ENCODE assay signal across 8 cellular contexts in the genomic region with DNA sequence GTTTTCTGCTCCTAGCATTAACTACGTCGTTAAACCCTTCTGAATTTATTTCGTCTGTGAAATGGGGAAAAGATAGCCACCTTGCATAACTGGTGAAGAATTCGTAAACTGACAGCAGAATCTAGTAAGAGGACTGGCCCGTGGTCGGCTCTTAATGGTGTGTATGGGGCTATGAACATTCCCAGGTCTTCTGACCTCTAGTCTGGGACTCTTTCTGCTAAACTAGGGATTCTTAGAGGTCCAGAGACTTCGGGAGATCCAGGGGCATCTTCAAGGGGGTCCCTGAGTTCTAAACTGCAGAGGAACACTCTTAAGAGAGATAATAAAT.
DNase-seq lines count a peak whose midpoint lies in the region; ATAC-seq, FAIRE-seq and TF ChIP-seq lines count a peak whose summit lies in the region.

No MANE protein-coding gene starts in this region.

- TF ChIP-seq EP300 in GM12878 (IDR thresholded peaks at IDR 0.05; ENCODE audit: borderline replicate concordance in 1 of 2, control insufficient read depth in 1 of 2, low read depth in 2 of 2, low read length in 2 of 2): no peak
- TF ChIP-seq EP300 in tibial nerve (IDR thresholded peaks at IDR 0.05): no peak

- FAIRE-seq in GM12878 (lab: Jason Lieb, UNC): no peak

- WGBS in GM12878 (ENCODE audit: insufficient coverage, insufficient replicate concordance, low lambda C conversion rate, missing lambda C conversion rate): 26% methylated on average over 7 of the region's 7 CpGs
- 1 to 11% methylated on average over 7 of the region's 7 CpGs for WGBS in tibial nerve, 2 donors

- CTCF ChIA-PET in activated CD8-positive, alpha-beta memory T cell treated with anti-CD3 and anti-CD28 coated beads, Interleukin-2, amount 10 ng/mL, durations not matched to agents 7 days and 5 days (lab: Charles Lee): interaction anchor here (1.2 kb wide), 1 partner anchor 48 kb away, joined by 3 read pairs; no protein-coding TSS in a partner anchor
- CTCF ChIA-PET in GM12878 (lab: Yijun Ruan, JAX): interaction anchor here (1.1 kb wide), 1 partner anchor 234 kb away, joined by 3 read pairs; no protein-coding TSS in a partner anchor

- peak overlapping the region; percentile 81 for H3K4me3 Mint-ChIP-seq in activated CD8-positive, alpha-beta memory T cell treated with anti-CD3 and anti-CD28 coated beads, Interleukin-2, amount 10 ng/mL, durations not matched to agents 7 days and 5 days

- no peaks in the 10 kb centered on the region for H3K36me3 Mint-ChIP-seq in activated CD8-positive, alpha-beta memory T cell treated with anti-CD3 and anti-CD28 coated beads, Interleukin-2, amount 10 ng/mL, durations not matched to agents 7 days and 5 days

- H3K27me3 ChIP-seq in GM12878 (replicated peaks in 1 of 2; ENCODE audit: control insufficient read depth in 2 of 2, insufficient read depth in 2 of 2, low read length in 1 of 2): peaks cover 0 to 6% of the 10 kb centered on the region in 2 experiments; a peak in 2 of 4 replicates
- no peaks in the 10 kb centered on the region for H3K27me3 ChIP-seq in left lung
- no peaks in the 10 kb centered on the region for H3K27me3 ChIP-seq in tibial nerve

- TF ChIP-seq CTCF in GM12878 (IDR thresholded peaks at IDR 0.05 in 2 of 3, conservative IDR thresholded peaks at IDR 0.05 in 1 of 3; ENCODE audit: control insufficient read depth in 2 of 3, extremely low read depth in 1 of 3, insufficient read depth in 1 of 3, low read depth in 3 of 3, low read length in 3 of 3) (no peak), left lung (IDR thresholded peaks at IDR 0.05) (no peak), tibial nerve (IDR thresholded peaks at IDR 0.05) (no peak)

- no peak overlapping the region for H3K27ac ChIP-seq in GM12878 (ENCODE audit: control insufficient read depth, insufficient read depth)
- peak overlapping the region; percentile 58 to 95 for H3K27ac ChIP-seq in left lung
- H3K27ac ChIP-seq in tibial nerve: peak overlapping the region; percentile 67 to 93 (median 84)

- H3K4me2 ChIP-seq in GM12878 (ENCODE audit: control insufficient read depth, insufficient read depth): peak overlapping the region; percentile 93

- H3K27me3 Mint-ChIP-seq in activated CD8-positive, alpha-beta memory T cell treated with anti-CD3 and anti-CD28 coated beads, Interleukin-2, amount 10 ng/mL, durations not matched to agents 7 days and 5 days: peaks cover 26% of the 10 kb centered on the region

- H3K79me2 ChIP-seq in GM12878 (ENCODE audit: control insufficient read depth, insufficient read depth, low read length): no peaks in the 10 kb centered on the region

- H3K4me1 ChIP-seq in GM12878 (ENCODE audit: control insufficient read depth, insufficient read depth, low read length) (peaks cover 5% of the 10 kb centered on the region), left lung (peaks cover 0 to 15% of the 10 kb centered on the region in 2 donors), tibial nerve (peaks cover 0 to 13% (median 0%) of the 10 kb centered on the region in 4 donors)

- no peaks in the 10 kb centered on the region for H4K20me1 ChIP-seq in GM12878 (ENCODE audit: control insufficient read depth, insufficient read depth)

- intact Hi-C loops in GM12878 (cut with micrococcal nuclease; ENCODE audit: unreplicated experiment) (no loop called here), left lung (cut with DNase I) (no loop called here)

- peak overlapping the region; percentile 31; the same call in 1 of the 2 replicates for H3K9ac ChIP-seq in GM12878 (ENCODE audit: control insufficient read depth, insufficient read depth, low read length)

- no peak for DNase-seq in activated CD8-positive, alpha-beta memory T cell treated with anti-CD3 and anti-CD28 coated beads, Interleukin-2, amount 10 ng/mL, durations not matched to agents 7 days and 5 days
- no peak for DNase-seq in activated CD8-positive, alpha-beta memory T cell treated with anti-CD3 and anti-CD28 coated beads, Interleukin-2, amount 50 U/mL, for 48 hours
- DNase-seq in GM12878 (ENCODE audit: low read depth, low spot score) (no peak), left lung (no peak), tibial nerve (ENCODE audit: low spot score in 2 of 2) (peak in 1 of 2 donors; percentile 17)
- DNase-seq in stimulated activated CD4-positive, alpha-beta T cell treated with anti-CD3 and anti-CD28 coated beads, Interleukin-4, amount 100 ng/mL, for 1 hour: no peak

- POLR2A ChIA-PET in GM12878 (lab: Charles Lee): no interaction called here

- no peaks in the 10 kb centered on the region for H3K9me3 Mint-ChIP-seq in activated CD8-positive, alpha-beta memory T cell treated with anti-CD3 and anti-CD28 coated beads, Interleukin-2, amount 10 ng/mL, durations not matched to agents 7 days and 5 days (ENCODE audit: low read depth)

- H3K4me3 ChIP-seq in GM12878 (peak overlapping the region; percentile 52), left lung (peak overlapping the region; percentile 31 to 47), tibial nerve (peak overlapping the region; percentile 37 to 59 (median 50))

- in situ Hi-C loops in GM12878 (cut with MboI): no loop called here

- SMC1A ChIA-PET in GM12878 (lab: Charles Lee; ENCODE audit: uncharacterized antibody, unreplicated experiment): no interaction called here

- no peaks in the 10 kb centered on the region for H3K36me3 ChIP-seq in GM12878 (ENCODE audit: control insufficient read depth in 2 of 2, insufficient read depth in 2 of 2, low read length in 1 of 2)
- H3K36me3 ChIP-seq in left lung: no peaks in the 10 kb centered on the region
- no peaks in the 10 kb centered on the region for H3K36me3 ChIP-seq in tibial nerve

- H3K4me1 Mint-ChIP-seq in activated CD8-positive, alpha-beta memory T cell treated with anti-CD3 and anti-CD28 coated beads, Interleukin-2, amount 10 ng/mL, durations not matched to agents 7 days and 5 days: peaks cover 12% of the 10 kb centered on the region

- TF ChIP-seq RAD21 in GM12878 (IDR thresholded peaks at IDR 0.05; ENCODE audit: insufficient read depth, low read depth, low read length): no peak

- peak overlapping the region; percentile 26 for H3K27ac Mint-ChIP-seq in activated CD8-positive, alpha-beta memory T cell treated with anti-CD3 and anti-CD28 coated beads, Interleukin-2, amount 10 ng/mL, durations not matched to agents 7 days and 5 days

- H3K9me3 ChIP-seq in GM12878 (replicated peaks; ENCODE audit: control insufficient read depth, insufficient read depth, low read length) (no peaks in the 10 kb centered on the region; the same call in 2 of the 3 replicates), left lung (no peaks in the 10 kb centered on the region), tibial nerve (no peaks in the 10 kb centered on the region)

- peak overlapping the region; percentile 97 for H2AFZ ChIP-seq in GM12878 (ENCODE audit: control insufficient read depth, low read depth, low read length)

- no TSS peak for BruUV-seq in GM12878 (replicated peaks; lab: Mats Ljungman, UMichigan)

- ATAC-seq in activated CD8-positive, alpha-beta memory T cell treated with anti-CD3 and anti-CD28 coated beads, Interleukin-2, amount 10 ng/mL, durations not matched to agents 7 days and 5 days: no peak
- ATAC-seq in GM12878 (no peak), left lung (peak; percentile 13), HG02973 (IDR thresholded peaks at IDR 0.05; ENCODE audit: unreplicated experiment) (no peak)
- ATAC-seq in activated CD4-positive, CD25-positive, alpha-beta regulatory T cell treated with anti-CD3 and anti-CD28 coated beads, Interleukin-2, amount 50 U/mL, for 24 hours: no peak

- TF ChIP-seq POLR2A in GM12878 (IDR thresholded peaks at IDR 0.05; ENCODE audit: low read depth, low read length): no peak
- no peak for TF ChIP-seq POLR2A in tibial nerve (IDR thresholded peaks at IDR 0.05)

- RAD21 ChIA-PET in GM12878 (lab: Charles Lee; ENCODE audit: unreplicated experiment): no interaction called here

TF ChIP-seq in GM12878, 131 proteins besides CTCF, POLR2A, EP300 and RAD21 (continues in another document):
- TF ChIP-seq, protein P1, sequence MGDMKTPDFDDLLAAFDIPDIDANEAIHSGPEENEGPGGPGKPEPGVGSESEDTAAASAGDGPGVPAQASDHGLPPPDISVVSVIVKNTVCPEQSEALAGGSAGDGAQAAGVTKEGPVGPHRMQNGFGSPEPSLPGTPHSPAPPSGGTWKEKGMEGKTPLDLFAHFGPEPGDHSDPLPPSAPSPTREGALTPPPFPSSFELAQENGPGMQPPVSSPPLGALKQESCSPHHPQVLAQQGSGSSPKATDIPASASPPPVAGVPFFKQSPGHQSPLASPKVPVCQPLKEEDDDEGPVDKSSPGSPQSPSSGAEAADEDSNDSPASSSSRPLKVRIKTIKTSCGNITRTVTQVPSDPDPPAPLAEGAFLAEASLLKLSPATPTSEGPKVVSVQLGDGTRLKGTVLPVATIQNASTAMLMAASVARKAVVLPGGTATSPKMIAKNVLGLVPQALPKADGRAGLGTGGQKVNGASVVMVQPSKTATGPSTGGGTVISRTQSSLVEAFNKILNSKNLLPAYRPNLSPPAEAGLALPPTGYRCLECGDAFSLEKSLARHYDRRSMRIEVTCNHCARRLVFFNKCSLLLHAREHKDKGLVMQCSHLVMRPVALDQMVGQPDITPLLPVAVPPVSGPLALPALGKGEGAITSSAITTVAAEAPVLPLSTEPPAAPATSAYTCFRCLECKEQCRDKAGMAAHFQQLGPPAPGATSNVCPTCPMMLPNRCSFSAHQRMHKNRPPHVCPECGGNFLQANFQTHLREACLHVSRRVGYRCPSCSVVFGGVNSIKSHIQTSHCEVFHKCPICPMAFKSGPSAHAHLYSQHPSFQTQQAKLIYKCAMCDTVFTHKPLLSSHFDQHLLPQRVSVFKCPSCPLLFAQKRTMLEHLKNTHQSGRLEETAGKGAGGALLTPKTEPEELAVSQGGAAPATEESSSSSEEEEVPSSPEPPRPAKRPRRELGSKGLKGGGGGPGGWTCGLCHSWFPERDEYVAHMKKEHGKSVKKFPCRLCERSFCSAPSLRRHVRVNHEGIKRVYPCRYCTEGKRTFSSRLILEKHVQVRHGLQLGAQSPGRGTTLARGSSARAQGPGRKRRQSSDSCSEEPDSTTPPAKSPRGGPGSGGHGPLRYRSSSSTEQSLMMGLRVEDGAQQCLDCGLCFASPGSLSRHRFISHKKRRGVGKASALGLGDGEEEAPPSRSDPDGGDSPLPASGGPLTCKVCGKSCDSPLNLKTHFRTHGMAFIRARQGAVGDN (IDR thresholded peaks at IDR 0.05): no peak
- TF ChIP-seq KLF5 (IDR thresholded peaks at IDR 0.05; ENCODE audit: partially characterized antibody): no peak
- no peak for TF ChIP-seq RCOR1 (conservative IDR thresholded peaks at IDR 0.05; ENCODE audit: low read depth, low read length)
